In genomic region chr1:32903991-32904776, GRCh38 we compare ENCODE assay signal across 1 cellular context.
TF ChIP-seq lines count a peak whose summit lies in the region.

No MANE protein-coding gene starts in this region.

TF ChIP-seq in A549, 52 proteins besides CTCF, POLR2A, EP300 and RAD21 (continued from another document):
- TF ChIP-seq HES2 (IDR thresholded peaks at IDR 0.05) = no peak
- TF ChIP-seq CBX8 (IDR thresholded peaks at IDR 0.05) = no peak
- TF ChIP-seq FOSL2 (IDR thresholded peaks at IDR 0.05) = no peak
- no peak for TF ChIP-seq FOSL2 (CRISPR knock-in tag; IDR thresholded peaks at IDR 0.05)
- TF ChIP-seq POLR2AphosphoS2 (conservative IDR thresholded peaks at IDR 0.05; ENCODE audit: low read length) = no peak
- no peak for TF ChIP-seq KDM5A (IDR thresholded peaks at IDR 0.05)
- TF ChIP-seq ZSCAN20 (CRISPR knock-in tag; IDR thresholded peaks at IDR 0.05) = no peak
TF ChIP-seq in A549: peak in this region for 0.
